22 cellular contexts compared by ENCODE assay signal in genomic region chr18:35506024-35506712, GRCh38.
"Had no signal": no experiment of that assay in that cellular context is flagged by ENCODE, and none has a peak within 500 bp of the region (broad histone marks: within the 10 kb centered on the region; RNA-seq: fewer than 3 reads in every experiment).

No MANE protein-coding gene starts in this region.

- H3K27me3 ChIP-seq: tibial nerve had no signal

- H3K4me3 ChIP-seq: heart right ventricle, tibial nerve had no signal

- H3K4me1 ChIP-seq: tibial nerve had no signal

- H3K9me3 Mint-ChIP-seq: activated CD4-positive, alpha-beta memory T cell treated with anti-CD3 and anti-CD28 coated beads, Interleukin-2, amount 10 ng/mL, durations not matched to agents 7 days and 5 days; activated CD4-positive, alpha-beta T cell treated with anti-CD3 and anti-CD28 coated beads, Interleukin-2, amount 10 ng/mL, durations not matched to agents 7 days and 5 days; activated T-cell treated with anti-CD3 and anti-CD28 coated beads, Interleukin-2, amount 50 U/mL, for 24 hours; mesothelial cell of epicardium; naive B cell; nephron progenitor cell; WTC11 had no signal

- H3K4me3 Mint-ChIP-seq: activated CD4-positive, alpha-beta memory T cell treated with anti-CD3 and anti-CD28 coated beads, Interleukin-2, amount 10 ng/mL, durations not matched to agents 7 days and 5 days; activated CD4-positive, alpha-beta T cell treated with anti-CD3 and anti-CD28 coated beads, Interleukin-2, amount 10 ng/mL, durations not matched to agents 7 days and 5 days; activated T-cell treated with anti-CD3 and anti-CD28 coated beads, Interleukin-2, amount 50 U/mL, for 24 hours; mesothelial cell of epicardium; naive B cell; nephron progenitor cell; T-helper 17 cell; WTC11 had no signal

- H3K27ac Mint-ChIP-seq: activated CD4-positive, alpha-beta memory T cell treated with anti-CD3 and anti-CD28 coated beads, Interleukin-2, amount 10 ng/mL, durations not matched to agents 7 days and 5 days; activated CD4-positive, alpha-beta T cell treated with anti-CD3 and anti-CD28 coated beads, Interleukin-2, amount 10 ng/mL, durations not matched to agents 7 days and 5 days; activated T-cell treated with anti-CD3 and anti-CD28 coated beads, Interleukin-2, amount 50 U/mL, for 24 hours; mesothelial cell of epicardium; naive B cell; nephron progenitor cell; T-helper 17 cell; WTC11 had no signal

- ATAC-seq: heart right ventricle, left ventricle myocardium superior, right cardiac atrium, T-helper 17 cell, WTC11 had no signal

- H3K36me3 Mint-ChIP-seq: mesothelial cell of epicardium, naive B cell, WTC11 had no signal

- DNase-seq: activated CD4-positive, alpha-beta memory T cell treated with anti-CD3 and anti-CD28 coated beads, Interleukin-2, amount 10 ng/mL, durations not matched to agents 7 days and 5 days; activated CD4-positive, alpha-beta T cell treated with anti-CD3 and anti-CD28 coated beads for 1 hour; activated CD4-positive, alpha-beta T cell treated with anti-CD3 and anti-CD28 coated beads, Interleukin-2, amount 10 ng/mL, durations not matched to agents 7 days and 5 days; activated CD8-positive, alpha-beta memory T cell treated with anti-CD3 and anti-CD28 coated beads, Interleukin-2, amount 50 U/mL, for 48 hours; activated gamma-delta T cell; activated naive CD4-positive, alpha-beta T cell treated with anti-CD3 and anti-CD28 coated beads, Interleukin-2, amount 50 U/mL, for 16 hours; activated T-cell treated with anti-CD3 and anti-CD28 coated beads, Interleukin-2, amount 50 U/mL, for 24 hours; anterior cingulate cortex; effector CD8-positive, alpha-beta T cell; foreskin melanocyte; heart right ventricle; left ventricle myocardium superior; naive B cell; nephron progenitor cell; right cardiac atrium; stimulated activated CD4-positive, alpha-beta T cell treated with anti-CD3 and anti-CD28 coated beads, Interleukin-2, amount 100 ng/mL, for 48 hours; stimulated activated naive CD4-positive, alpha-beta T cell treated with Interleukin-2 at 50 U/mL for 16 hours; T-helper 17 cell; T1000 had no signal

- H3K36me3 ChIP-seq: heart right ventricle, tibial nerve had no signal

- H3K9me3 ChIP-seq: heart right ventricle, tibial nerve had no signal

- H3K4me1 Mint-ChIP-seq: mesothelial cell of epicardium had no signal

- H3K27me3 Mint-ChIP-seq: activated CD4-positive, alpha-beta memory T cell treated with anti-CD3 and anti-CD28 coated beads, Interleukin-2, amount 10 ng/mL, durations not matched to agents 7 days and 5 days; activated CD4-positive, alpha-beta T cell treated with anti-CD3 and anti-CD28 coated beads, Interleukin-2, amount 10 ng/mL, durations not matched to agents 7 days and 5 days; activated T-cell treated with anti-CD3 and anti-CD28 coated beads, Interleukin-2, amount 50 U/mL, for 24 hours; naive B cell had no signal

- H3K27ac ChIP-seq: heart right ventricle, tibial nerve had no signal
